In genomic region chr4:121822047-121822446, GRCh38 we compare ENCODE assay signal across 11 cellular contexts. TPM values are rescaled to one million over a fixed set of nuclear protein-coding genes. Genes with fewer than 3 reads are reported as not detected.
DNase-seq lines count a peak whose midpoint lies in the region; ATAC-seq and TF ChIP-seq lines count a peak whose summit lies in the region.
"Had no signal": no experiment of that assay in that cellular context is flagged by ENCODE, and none has a peak within 500 bp of the region (broad histone marks: within the 10 kb centered on the region; RNA-seq: fewer than 3 reads in every experiment).

No MANE protein-coding gene starts in this region.

- H3K27ac Mint-ChIP-seq in CD4-positive, CD25-positive, alpha-beta regulatory T cell: peak overlapping the region in 1 of 3 donors; percentile 97
- no peak overlapping the region for H3K27ac Mint-ChIP-seq in activated naive CD8-positive, alpha-beta T cell

- H3K9ac ChIP-seq in HUES48 (ENCODE audit: low read depth, low read length): no peak overlapping the region

- H3K4me3 Mint-ChIP-seq in CD4-positive, CD25-positive, alpha-beta regulatory T cell: peak overlapping the region; percentile 86 to 94 (median 90)
- H3K4me3 Mint-ChIP-seq in activated naive CD8-positive, alpha-beta T cell: peak overlapping the region; percentile 93

- peak in 1 of 3 donors; percentile 34 for DNase-seq in CD4-positive, CD25-positive, alpha-beta regulatory T cell
- no peak for DNase-seq in kidney epithelial cell (ENCODE audit: low read depth)
- no peak for DNase-seq in germinal center (ENCODE audit: low spot score)
- no peak for DNase-seq in UCSD-AML1 (lab: John Stamatoyannopoulos, UW; ENCODE audit: unreplicated experiment)
- DNase-seq in AG20443 (ENCODE audit: low spot score): no peak
- DNase-seq: cerebellar nuclear complex, kidney, tibial artery had no signal

- H3K4me1 Mint-ChIP-seq in CD4-positive, CD25-positive, alpha-beta regulatory T cell: peaks cover 6 to 40% (median 20%) of the 10 kb centered on the region in 4 donors
- peaks cover 13% of the 10 kb centered on the region for H3K4me1 Mint-ChIP-seq in activated naive CD8-positive, alpha-beta T cell (ENCODE audit: low read depth)

- peaks cover 21% of the 10 kb centered on the region for H3K4me1 ChIP-seq in CD4-positive, CD25-positive, alpha-beta regulatory T cell (ENCODE audit: control insufficient read depth, insufficient read depth, low read length, poor library complexity, severe bottlenecking)
- H3K4me1 ChIP-seq in HUES48 (ENCODE audit: control insufficient read depth, insufficient read depth, low read length): 0 out of 2 replicates have a peak, but pooled peaks cover 2% of the 10 kb centered on the region

- H3K9me3 Mint-ChIP-seq in CD4-positive, CD25-positive, alpha-beta regulatory T cell: no peaks in the 10 kb centered on the region
- no peaks in the 10 kb centered on the region for H3K9me3 Mint-ChIP-seq in activated naive CD8-positive, alpha-beta T cell (ENCODE audit: low read depth)

- no peaks in the 10 kb centered on the region for H3K27me3 Mint-ChIP-seq in CD4-positive, CD25-positive, alpha-beta regulatory T cell
- no peaks in the 10 kb centered on the region for H3K27me3 Mint-ChIP-seq in activated naive CD8-positive, alpha-beta T cell

- no peak for ATAC-seq in CD4-positive, CD25-positive, alpha-beta regulatory T cell (ENCODE audit: low read depth in 2 of 2)
- ATAC-seq in GM19452 (IDR thresholded peaks at IDR 0.05; ENCODE audit: unreplicated experiment): no peak

- H3K27ac ChIP-seq in CD4-positive, CD25-positive, alpha-beta regulatory T cell (ENCODE audit: insufficient read depth, low read length, poor library complexity, severe bottlenecking): peak overlapping the region; percentile 47
- no peak overlapping the region for H3K27ac ChIP-seq in HUES48 (ENCODE audit: low read depth, low read length)
- H3K27ac ChIP-seq: tibial artery had no signal

- H3K4me3 ChIP-seq in CD4-positive, CD25-positive, alpha-beta regulatory T cell (ENCODE audit: low read depth, low read length): peak overlapping the region; percentile 93
- H3K4me3 ChIP-seq in HUES48 (ENCODE audit: low read depth, low read length) (peak overlapping the region; percentile 99), kidney epithelial cell (ENCODE audit: low read depth, low read length) (peak overlapping the region; percentile 77)

- H3K36me3 ChIP-seq in CD4-positive, CD25-positive, alpha-beta regulatory T cell (ENCODE audit: control insufficient read depth, insufficient read depth, low read length): peaks cover 12% of the 10 kb centered on the region
- H3K36me3 ChIP-seq in HUES48 (ENCODE audit: control insufficient read depth, insufficient read depth, low read length) (peaks cover 54% of the 10 kb centered on the region), kidney epithelial cell (ENCODE audit: control insufficient read depth, insufficient read depth, low read length) (peaks cover 2% of the 10 kb centered on the region)

- TF ChIP-seq CTCF in kidney epithelial cell (IDR thresholded peaks at IDR 0.05; ENCODE audit: insufficient read depth, low read length, poor library complexity, severe bottlenecking): no peak

- no peaks in the 10 kb centered on the region for H3K36me3 Mint-ChIP-seq in CD4-positive, CD25-positive, alpha-beta regulatory T cell
- H3K36me3 Mint-ChIP-seq in activated naive CD8-positive, alpha-beta T cell: no peaks in the 10 kb centered on the region

- no peaks in the 10 kb centered on the region for H3K9me3 ChIP-seq in CD4-positive, CD25-positive, alpha-beta regulatory T cell (ENCODE audit: control insufficient read depth in 2 of 2, low read length in 2 of 2)
- no peaks in the 10 kb centered on the region for H3K9me3 ChIP-seq in HUES48 (ENCODE audit: control insufficient read depth, insufficient read depth, low read length)
- H3K9me3 ChIP-seq: tibial artery had no signal

- H3K27me3 ChIP-seq in CD4-positive, CD25-positive, alpha-beta regulatory T cell (ENCODE audit: control insufficient read depth, insufficient read depth, low read length): no peaks in the 10 kb centered on the region
- no peaks in the 10 kb centered on the region for H3K27me3 ChIP-seq in HUES48 (ENCODE audit: control insufficient read depth, insufficient read depth, low read length)
- no peaks in the 10 kb centered on the region for H3K27me3 ChIP-seq in kidney epithelial cell (ENCODE audit: control insufficient read depth, insufficient read depth, low read length)
- H3K27me3 ChIP-seq: tibial artery had no signal

RNA-seq across cellular contexts. Expression of gene CCNA2, which starts 1.6 kb away (rescaled TPM):
- 1.3 TPM for total RNA-seq in CD4-positive, CD25-positive, alpha-beta regulatory T cell
- 1 to 10 TPM in 2 of 4 donors, under 1 TPM in 2; 0.61 to 4.5 (median 2.2) TPM for polyA plus RNA-seq in CD4-positive, CD25-positive, alpha-beta regulatory T cell
- 7.2 and 9.2 TPM in 2 replicates for total RNA-seq in kidney epithelial cell

RNA-seq across cellular contexts. Expression of gene EXOSC9, which starts 20.9 kb away (rescaled TPM):
- 59.4 TPM for total RNA-seq in CD4-positive, CD25-positive, alpha-beta regulatory T cell
- polyA plus RNA-seq in CD4-positive, CD25-positive, alpha-beta regulatory T cell: 10 to 100 TPM; 45.8 to 51.3 (median 49.3) TPM
- total RNA-seq in kidney epithelial cell: 27.9 and 39.2 TPM in 2 replicates

RNA-seq across cellular contexts. Expression of gene BBS7, which starts 48.2 kb away (rescaled TPM):
- 5.1 TPM for total RNA-seq in CD4-positive, CD25-positive, alpha-beta regulatory T cell
- 1 to 10 TPM; 5.7 to 9.0 (median 6.4) TPM for polyA plus RNA-seq in CD4-positive, CD25-positive, alpha-beta regulatory T cell
- total RNA-seq in kidney epithelial cell: 15.5 and 31.5 TPM in 2 replicates

RNA-seq across cellular contexts. Expression of gene SMIM43, which starts 57.1 kb away (rescaled TPM):
- not detected for total RNA-seq in CD4-positive, CD25-positive, alpha-beta regulatory T cell
- polyA plus RNA-seq in CD4-positive, CD25-positive, alpha-beta regulatory T cell: 1 to 10 TPM in 1 of 4 donors, under 1 TPM in 2, not detected in 1; 0.14 to 1.8 (median 0.56) TPM
- not detected in 2 replicates for total RNA-seq in kidney epithelial cell
- total RNA-seq: kidney had no signal
